In the genomic region with DNA sequence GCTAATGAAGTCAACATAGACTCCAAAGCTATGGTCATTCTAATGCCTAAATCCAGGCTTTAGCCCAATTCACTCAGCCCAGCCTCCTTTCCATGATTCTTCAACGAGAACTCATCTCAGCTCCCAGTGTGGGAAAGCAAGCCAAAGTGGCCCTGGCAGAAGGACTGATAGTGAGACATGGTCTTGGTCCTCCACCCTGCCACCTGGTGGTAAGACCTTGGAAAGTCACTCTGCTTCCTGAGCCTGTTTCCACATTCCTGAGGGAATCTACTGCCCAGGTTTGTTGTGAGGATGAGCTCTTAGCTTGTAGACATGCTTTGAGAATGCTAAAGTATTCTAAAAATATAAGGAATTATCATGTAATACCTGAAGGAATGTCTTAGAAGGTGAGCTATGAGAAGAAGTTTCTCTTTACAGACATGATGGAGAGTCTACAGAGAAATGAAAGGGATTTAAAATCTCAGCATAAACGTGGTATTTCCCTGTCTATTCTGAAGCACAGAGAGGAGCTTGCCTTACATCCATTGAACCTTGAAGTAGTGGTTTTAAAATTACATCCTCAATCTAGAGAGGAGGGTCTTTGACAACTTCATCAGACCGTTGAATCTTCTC, we compare ENCODE assay signal across 9 cellular contexts.
DNase-seq lines count a peak whose midpoint lies in the region; ATAC-seq and TF ChIP-seq lines count a peak whose summit lies in the region.
"Had no signal": no experiment of that assay in that cellular context is flagged by ENCODE, and none has a peak within 500 bp of the region (broad histone marks: within the 10 kb centered on the region; RNA-seq: fewer than 3 reads in every experiment).

No MANE protein-coding gene starts in this region.

- 39 to 41% methylated on average over 3 of the region's 3 CpGs for WGBS in body of pancreas, 2 donors

- no peaks in the 10 kb centered on the region for H4K20me1 ChIP-seq in BLaER1

- H3K9me3 ChIP-seq in BLaER1, result no peaks in the 10 kb centered on the region
- H3K9me3 ChIP-seq in body of pancreas, result no peaks in the 10 kb centered on the region

- H3K4me3 ChIP-seq in BLaER1 (no peak overlapping the region), body of pancreas (no peak overlapping the region)

- no peak overlapping the region for H3K9ac ChIP-seq in BLaER1

- no peak for TF ChIP-seq POLR2A in body of pancreas (IDR thresholded peaks at IDR 0.05)

- peak overlapping the region; percentile 72 for H3K4me2 ChIP-seq in BLaER1

- H3K4me1 ChIP-seq in BLaER1, result peaks cover 23% of the 10 kb centered on the region
- no peaks in the 10 kb centered on the region for H3K4me1 ChIP-seq in body of pancreas

- H3K36me3 ChIP-seq in BLaER1 (no peaks in the 10 kb centered on the region), body of pancreas (replicated peaks in 1 of 2; ENCODE audit: insufficient read depth in 1 of 2, low read depth in 2 of 2) (no peaks in the 10 kb centered on the region)

- H3K27ac ChIP-seq in BLaER1, result no peak overlapping the region
- no peak overlapping the region for H3K27ac ChIP-seq in body of pancreas

- H3K27me3 ChIP-seq in BLaER1 (no peaks in the 10 kb centered on the region), body of pancreas (no peaks in the 10 kb centered on the region)

- intact Hi-C loops in body of pancreas (cut with DNase I), result loop anchor here (10.0 kb wide), 1 partner anchor 64 kb away; no protein-coding TSS in a partner anchor

- TF ChIP-seq CTCF in GM12874 (IDR thresholded peaks at IDR 0.05; ENCODE audit: insufficient read depth, low read depth, low read length) (peak; percentile 70), body of pancreas (IDR thresholded peaks at IDR 0.05) (peak; percentile 33 to 75 (median 64))

- DNase-seq in NCI-H748 (lab: John Stamatoyannopoulos, UW; ENCODE audit: unreplicated experiment), result peak; percentile 68
- peak; percentile 69 to 81 (median 71) for DNase-seq in body of pancreas
- DNase-seq in iPS-NIHi7 (ENCODE audit: extremely low spot score), result peak; percentile 90
- peak; percentile 5 for DNase-seq in stimulated activated CD4-positive, alpha-beta T cell treated with anti-CD3 and anti-CD28 coated beads, Interleukin-4, amount 100 ng/mL, for 1 hour
- DNase-seq in GDM1 (lab: John Stamatoyannopoulos, UW), result no peak

- ATAC-seq in HG03135 (IDR thresholded peaks at IDR 0.05; ENCODE audit: unreplicated experiment) (peak; percentile 57), body of pancreas (peak; percentile 81)
- ATAC-seq: T-cell had no signal
